In the genomic region with DNA sequence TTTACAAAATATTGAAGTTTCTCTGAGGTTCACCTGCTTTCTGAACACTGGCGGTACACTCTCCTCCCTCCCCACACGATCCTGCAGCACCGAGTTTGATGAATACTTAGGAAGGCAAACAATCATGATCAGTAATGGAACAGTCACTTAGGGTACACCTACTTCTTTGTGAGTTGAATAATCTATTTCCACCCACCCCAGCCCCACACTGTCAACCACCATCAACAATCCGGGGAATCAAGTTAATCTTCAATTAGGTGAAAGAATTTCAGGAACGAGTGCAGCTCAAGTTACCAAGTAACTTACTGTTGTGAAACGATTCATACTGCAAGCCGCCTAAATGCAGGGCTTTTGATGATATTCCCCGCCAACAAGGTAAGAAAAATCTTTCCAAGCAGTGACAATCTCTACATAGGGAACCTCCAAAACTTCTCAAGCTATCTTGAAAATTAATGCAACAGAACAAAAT, we compare ENCODE assay signal across 16 cellular contexts.
DNase-seq lines count a peak whose midpoint lies in the region; ATAC-seq and TF ChIP-seq lines count a peak whose summit lies in the region.
"Had no signal": no experiment of that assay in that cellular context is flagged by ENCODE, and none has a peak within 500 bp of the region (broad histone marks: within the 10 kb centered on the region; RNA-seq: fewer than 3 reads in every experiment).

No MANE protein-coding gene starts in this region.

- peak; percentile 1 for DNase-seq in NCI-H345 treated with DMSO at 0.1 percent for 48 hours (lab: John Stamatoyannopoulos, UW; ENCODE audit: unreplicated experiment)
- DNase-seq in NCI-H345 (lab: John Stamatoyannopoulos, UW): no peak
- peak; percentile 20 for DNase-seq in astrocyte of the hippocampus (ENCODE audit: low read depth, low spot score)
- peak; percentile 80 for DNase-seq in kidney tubule cell (ENCODE audit: low spot score)
- no peak for DNase-seq in stomach
- DNase-seq in activated CD4-positive, CD25-positive, alpha-beta regulatory T cell (lab: John Stamatoyannopoulos, UW): no peak
- no peak for DNase-seq in OCI-M1 (lab: John Stamatoyannopoulos, UW)
- DNase-seq: activated CD4-positive, alpha-beta T cell treated with anti-CD3 and anti-CD28 coated beads for 1 hour; activated naive CD4-positive, alpha-beta T cell treated with Interleukin-2 at 50 U/mL for 16 hours; brain microvascular endothelial cell; DMS79 treated with DMSO at 0.1 percent for 48 hours; heart left ventricle; SHP77 treated with DMSO at 0.1 percent for 48 hours; stimulated activated naive B cell treated with anti-CD40 and anti-IgM and Interleukin-4, amounts not matched to agents 10 μg/mL and 1 μg/mL and 100 μg/mL, for 72 hours had no signal

- no peaks in the 10 kb centered on the region for H3K9me3 ChIP-seq in stomach
- H3K9me3 ChIP-seq: heart left ventricle had no signal

- intact Hi-C loops in stomach (cut with DNase I; ENCODE audit: low total_unique reads): no loop called here

- no peak for TF ChIP-seq EP300 in stomach (IDR thresholded peaks at IDR 0.05)

- H3K4me3 ChIP-seq in stomach: no peak overlapping the region
- H3K4me3 ChIP-seq: heart left ventricle had no signal

- no peaks in the 10 kb centered on the region for H3K27me3 ChIP-seq in stomach
- H3K27me3 ChIP-seq: brain microvascular endothelial cell, heart left ventricle had no signal

- TF ChIP-seq POLR2A in stomach (IDR thresholded peaks at IDR 0.05): no peak

- peak overlapping the region; percentile 68 to 79 (median 75) for H3K27ac ChIP-seq in stomach
- H3K27ac ChIP-seq: brain microvascular endothelial cell, heart left ventricle had no signal

- WGBS in stomach, 5 donors: 29 to 48% (median 37%) methylated on average over 8 of the region's 8 CpGs

- TF ChIP-seq CTCF in stomach (IDR thresholded peaks at IDR 0.05): no peak

- no peaks in the 10 kb centered on the region for H3K36me3 ChIP-seq in stomach
- H3K36me3 ChIP-seq: brain microvascular endothelial cell, heart left ventricle had no signal

- ATAC-seq in HG03025 (IDR thresholded peaks at IDR 0.05; ENCODE audit: low FRiP score, unreplicated experiment): no peak
- ATAC-seq: esophagus mucosa; heart left ventricle; stimulated activated naive B cell treated with anti-CD40 and anti-IgM and Interleukin-4, amounts not matched to agents 10 μg/mL and 1 μg/mL and 100 μg/mL, for 72 hours had no signal

- H3K4me1 ChIP-seq in stomach: peaks cover 22 to 52% (median 33%) of the 10 kb centered on the region in 4 donors

Comparison
In these comparisons a context has a peak if more than half of its experiments do, and no peak if none do; other contexts are left out.
1. DNase-seq: peak in NCI-H345 treated with DMSO at 0.1 percent for 48 hours (single experiment), astrocyte of the hippocampus (single experiment) and kidney tubule cell (single experiment); none in NCI-H345 (single experiment), stomach (single experiment), activated CD4-positive, CD25-positive, alpha-beta regulatory T cell (0 of 4) and OCI-M1 (single experiment).